31 cellular contexts compared by ENCODE assay signal in genomic region chr6:48628316-48628715, GRCh38.
DNase-seq lines count a peak whose midpoint lies in the region; TF ChIP-seq lines count a peak whose summit lies in the region.
"Had no signal": no experiment of that assay in that cellular context is flagged by ENCODE, and none has a peak within 500 bp of the region (broad histone marks: within the 10 kb centered on the region; RNA-seq: fewer than 3 reads in every experiment).

No MANE protein-coding gene starts in this region.

- no peaks in the 10 kb centered on the region for H3K36me3 Mint-ChIP-seq in HFFc6 (ENCODE audit: low read depth)
- H3K36me3 Mint-ChIP-seq: activated naive CD4-positive, alpha-beta T cell treated with anti-CD3 and anti-CD28 coated beads, Interleukin-2, amount 10 ng/mL, durations not matched to agents 7 days and 5 days; CD4-positive, CD25-positive, alpha-beta regulatory T cell; stimulated activated naive B cell treated with anti-CD40 and anti-IgM and Interleukin-4, amounts not matched to agents 10 μg/mL and 1 μg/mL and 100 μg/mL, for 72 hours had no signal

- no peak overlapping the region for H2AK5ac ChIP-seq in trophoblast cell (ENCODE audit: low read length)

- H3K79me2 ChIP-seq in trophoblast cell (ENCODE audit: control insufficient read depth, insufficient read depth, low read length, poor library complexity) = no peaks in the 10 kb centered on the region

- H3K9ac ChIP-seq in trophoblast cell (ENCODE audit: low read length) = no peak overlapping the region

- no peaks in the 10 kb centered on the region for H3K36me3 ChIP-seq in trophoblast cell (ENCODE audit: control insufficient read depth in 1 of 2, insufficient read depth in 2 of 2, low read length in 2 of 2)
- H3K36me3 ChIP-seq in HAP-1 (replicated peaks) = no peaks in the 10 kb centered on the region
- H3K36me3 ChIP-seq: heart left ventricle, neutrophil, prostate gland had no signal

- no peaks in the 10 kb centered on the region for H3K79me1 ChIP-seq in trophoblast cell (ENCODE audit: low read length)

- H4K8ac ChIP-seq in trophoblast cell (ENCODE audit: low read depth, low read length) = no peak overlapping the region

- DNase-seq in HFFc6 (peak; percentile 26), amniotic epithelial cell (ENCODE audit: low read depth) (peak; percentile 25), fibroblast of pulmonary artery (ENCODE audit: low read depth) (peak; percentile 10), trophoblast cell (peak; percentile 54 to 77), HAP-1 (ENCODE audit: low spot score in 2 of 2) (no peak), anterior cingulate cortex (lab: John Stamatoyannopoulos, UW) (no peak), putamen (ENCODE audit: low spot score) (no peak)
- no peak for DNase-seq in activated CD4-positive, alpha-beta T cell treated with anti-CD3 and anti-CD28 coated beads for 48 hours
- DNase-seq: activated CD8-positive, alpha-beta T cell treated with anti-CD3 and anti-CD28 coated beads, Interleukin-2, amount 10 ng/mL, durations not matched to agents 7 days and 5 days; activated naive CD4-positive, alpha-beta T cell treated with anti-CD3 and anti-CD28 coated beads, Interleukin-2, amount 10 ng/mL, durations not matched to agents 7 days and 5 days; amniotic stem cell; Calu3; CD4-positive, CD25-positive, alpha-beta regulatory T cell; central memory CD4-positive, alpha-beta T cell; erythroblast; foreskin keratinocyte; H7; heart left ventricle; KG1; kidney; MM.1S; NCI-H1417; NCI-H2081; NCI-H2227 treated with DMSO at 0.1 percent for 48 hours; NCI-H69; stimulated activated CD4-positive, alpha-beta T cell treated with anti-CD3 and anti-CD28 coated beads, Interleukin-15, amount 100 ng/mL, for 24 hours; stimulated activated naive B cell treated with anti-CD40 and anti-IgM and Interleukin-4, amounts not matched to agents 10 μg/mL and 1 μg/mL and 100 μg/mL, for 72 hours; SW 1271 had no signal

- H2BK120ac ChIP-seq in trophoblast cell (ENCODE audit: insufficient read depth, low read length, poor library complexity) = no peak overlapping the region

- in situ Hi-C loops in HAP-1 (cut with MboI; ENCODE audit: low sequenced_read_pairs) = no loop called here

- H4K91ac ChIP-seq in trophoblast cell (ENCODE audit: low read depth, low read length) = no peak overlapping the region

- no peak overlapping the region for H3K14ac ChIP-seq in trophoblast cell (ENCODE audit: low read length)

- H3K4me3 ChIP-seq in fibroblast of pulmonary artery (replicated peaks; ENCODE audit: low read depth, low read length) (no peak overlapping the region), trophoblast cell (ENCODE audit: low read depth, low read length) (no peak overlapping the region), HAP-1 (no peak overlapping the region)
- H3K4me3 ChIP-seq: heart left ventricle, prostate gland had no signal

- H3K18ac ChIP-seq in trophoblast cell (ENCODE audit: low read length) = no peak overlapping the region

- H2BK5ac ChIP-seq in trophoblast cell (ENCODE audit: low read depth, low read length, poor library complexity) = no peak overlapping the region

- no peak overlapping the region for H3K27ac ChIP-seq in trophoblast cell (ENCODE audit: low read depth, low read length)
- H3K27ac ChIP-seq: foreskin keratinocyte, heart left ventricle, neutrophil, prostate gland had no signal

- H2AFZ ChIP-seq in trophoblast cell (ENCODE audit: insufficient read depth, low read length, poor library complexity) = no peak overlapping the region

- no peak for TF ChIP-seq CTCF in HFFc6 (IDR thresholded peaks at IDR 0.05)
- TF ChIP-seq CTCF in fibroblast of pulmonary artery (IDR thresholded peaks at IDR 0.05; ENCODE audit: low read length, missing control alignments) = no peak

- H3K4me1 ChIP-seq in trophoblast cell (ENCODE audit: control insufficient read depth in 1 of 2, insufficient read depth in 2 of 2, low read length in 2 of 2) (no peaks in the 10 kb centered on the region), HAP-1 (no peaks in the 10 kb centered on the region)
- H3K4me1 ChIP-seq: heart left ventricle, prostate gland had no signal

- peaks cover 17% of the 10 kb centered on the region; the same call in 1 of the 2 replicates for H3K4me1 Mint-ChIP-seq in HFFc6 (ENCODE audit: low read depth)
- H3K4me1 Mint-ChIP-seq: activated naive CD4-positive, alpha-beta T cell treated with anti-CD3 and anti-CD28 coated beads, Interleukin-2, amount 10 ng/mL, durations not matched to agents 7 days and 5 days; CD4-positive, CD25-positive, alpha-beta regulatory T cell; stimulated activated naive B cell treated with anti-CD40 and anti-IgM and Interleukin-4, amounts not matched to agents 10 μg/mL and 1 μg/mL and 100 μg/mL, for 72 hours had no signal

- no peak overlapping the region for H3K4me2 ChIP-seq in trophoblast cell (ENCODE audit: low read length)

- H3K9me3 Mint-ChIP-seq in HFFc6 = no peaks in the 10 kb centered on the region
- H3K9me3 Mint-ChIP-seq: dendritic cell treated with granulocyte-macrophage colony-stimulating factor and Interleukin-4, amounts not matched to agents 40 ng/mL and 50 ng/mL, for 4 days had no signal

- H3K27ac Mint-ChIP-seq in HFFc6 = no peak overlapping the region
- H3K27ac Mint-ChIP-seq: activated CD8-positive, alpha-beta T cell treated with anti-CD3 and anti-CD28 coated beads, Interleukin-2, amount 10 ng/mL, durations not matched to agents 7 days and 5 days; activated naive CD4-positive, alpha-beta T cell treated with anti-CD3 and anti-CD28 coated beads, Interleukin-2, amount 10 ng/mL, durations not matched to agents 7 days and 5 days; CD4-positive, CD25-positive, alpha-beta regulatory T cell; dendritic cell treated with granulocyte-macrophage colony-stimulating factor and Interleukin-4, amounts not matched to agents 40 ng/mL and 50 ng/mL, for 4 days; stimulated activated naive B cell treated with anti-CD40 and anti-IgM and Interleukin-4, amounts not matched to agents 10 μg/mL and 1 μg/mL and 100 μg/mL, for 72 hours had no signal

- no peak overlapping the region for H2BK12ac ChIP-seq in trophoblast cell (ENCODE audit: low read length)

- H3K27me3 ChIP-seq in trophoblast cell (ENCODE audit: insufficient read depth, low read length) (no peaks in the 10 kb centered on the region), HAP-1 (ENCODE audit: low read depth) (no peaks in the 10 kb centered on the region)
- H3K27me3 ChIP-seq: foreskin keratinocyte, heart left ventricle, neutrophil had no signal

- no CpG with 5 or more reads among the region's 3 CpGs for WGBS in trophoblast cell (ENCODE audit: extremely low coverage, insufficient coverage, insufficient read length)

- no peak overlapping the region for H3K23ac ChIP-seq in trophoblast cell (ENCODE audit: low read length)

- H3K4me3 Mint-ChIP-seq in HFFc6 = no peak overlapping the region
- H3K4me3 Mint-ChIP-seq: activated CD8-positive, alpha-beta T cell treated with anti-CD3 and anti-CD28 coated beads, Interleukin-2, amount 10 ng/mL, durations not matched to agents 7 days and 5 days; activated naive CD4-positive, alpha-beta T cell treated with anti-CD3 and anti-CD28 coated beads, Interleukin-2, amount 10 ng/mL, durations not matched to agents 7 days and 5 days; CD4-positive, CD25-positive, alpha-beta regulatory T cell; dendritic cell treated with granulocyte-macrophage colony-stimulating factor and Interleukin-4, amounts not matched to agents 40 ng/mL and 50 ng/mL, for 4 days; stimulated activated naive B cell treated with anti-CD40 and anti-IgM and Interleukin-4, amounts not matched to agents 10 μg/mL and 1 μg/mL and 100 μg/mL, for 72 hours had no signal

- H3K9me3 ChIP-seq in trophoblast cell (ENCODE audit: insufficient read depth, low read depth, low read length) = no peaks in the 10 kb centered on the region
- no peaks in the 10 kb centered on the region for H3K9me3 ChIP-seq in HAP-1
- H3K9me3 ChIP-seq: neutrophil, prostate gland had no signal

- H4K12ac ChIP-seq in trophoblast cell (ENCODE audit: low read depth, low read length) = no peak overlapping the region

- H3K4ac ChIP-seq in trophoblast cell (ENCODE audit: low read depth, low read length) = no peak overlapping the region

- no peaks in the 10 kb centered on the region; the same call in 1 of the 2 replicates for H3K27me3 Mint-ChIP-seq in HFFc6 (ENCODE audit: insufficient read depth)
- H3K27me3 Mint-ChIP-seq: activated naive CD4-positive, alpha-beta T cell treated with anti-CD3 and anti-CD28 coated beads, Interleukin-2, amount 10 ng/mL, durations not matched to agents 7 days and 5 days; CD4-positive, CD25-positive, alpha-beta regulatory T cell; dendritic cell treated with granulocyte-macrophage colony-stimulating factor and Interleukin-4, amounts not matched to agents 40 ng/mL and 50 ng/mL, for 4 days; stimulated activated naive B cell treated with anti-CD40 and anti-IgM and Interleukin-4, amounts not matched to agents 10 μg/mL and 1 μg/mL and 100 μg/mL, for 72 hours had no signal

Comparison
In these comparisons a context has a peak if more than half of its experiments do, and no peak if none do; other contexts are left out.
1. DNase-seq: peak in HFFc6 (single experiment), amniotic epithelial cell (single experiment), fibroblast of pulmonary artery (single experiment) and trophoblast cell (2 of 2); none in activated CD4-positive, alpha-beta T cell treated with anti-CD3 and anti-CD28 coated beads for 48 hours (single experiment), HAP-1 (0 of 2), anterior cingulate cortex (0 of 58) and putamen (single experiment).